8 cellular contexts compared by ENCODE assay signal in the genomic region with DNA sequence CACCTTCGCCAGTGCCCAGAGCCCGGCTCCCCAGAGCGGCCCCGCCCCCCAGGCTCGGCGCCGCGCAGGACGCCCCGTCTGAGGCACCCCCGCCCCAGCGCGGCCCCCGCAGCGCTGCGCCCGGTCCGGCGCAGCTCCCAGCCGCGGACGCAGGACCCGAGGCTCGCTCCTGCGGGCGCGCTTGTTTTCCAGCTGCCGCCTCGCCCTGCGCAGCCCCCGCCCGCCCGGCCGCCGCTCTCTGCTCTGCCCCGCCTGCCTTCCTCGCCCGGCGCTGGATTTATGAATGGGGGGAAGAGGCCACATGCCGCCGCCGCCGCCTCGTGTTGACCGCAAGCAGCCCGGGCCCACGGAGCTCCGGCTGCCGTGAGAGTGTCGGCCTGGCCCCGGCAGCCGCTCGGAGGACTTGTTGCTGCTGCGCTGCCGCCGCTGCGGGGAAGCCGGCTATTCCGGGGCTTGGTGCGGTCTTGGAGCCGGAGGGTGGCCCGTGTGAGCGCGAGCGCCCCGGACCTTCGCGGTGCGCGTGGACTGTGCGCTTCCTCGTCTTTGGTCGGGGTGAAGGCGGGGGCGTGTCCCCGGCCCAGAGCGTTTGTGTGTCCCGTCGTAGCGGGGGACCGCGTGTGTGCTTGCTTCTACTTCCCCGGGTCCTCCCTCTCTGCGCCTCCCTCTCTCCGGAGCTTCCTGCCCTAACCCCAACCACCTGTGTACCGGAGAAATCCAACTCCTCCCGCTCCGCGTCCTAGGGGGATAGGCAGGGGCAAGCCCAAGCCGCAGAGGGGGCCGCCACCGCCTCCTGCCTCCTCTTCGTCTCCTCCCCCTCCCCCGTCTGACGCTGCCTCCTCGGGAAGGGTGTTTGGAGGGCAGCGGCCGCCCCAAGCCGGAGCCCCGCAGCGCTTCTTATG. TPM values are rescaled to one million over a fixed set of nuclear protein-coding genes. Genes with fewer than 3 reads are reported as not detected.
DNase-seq lines count a peak whose midpoint lies in the region; ATAC-seq and TF ChIP-seq lines count a peak whose summit lies in the region.

No MANE protein-coding gene starts in this region.

- H3K9me3 Mint-ChIP-seq in nephron, result no peaks in the 10 kb centered on the region

- H3K36me3 ChIP-seq in NT2/D1 (ENCODE audit: insufficient read depth, insufficient read length, low read length) (no peaks in the 10 kb centered on the region), esophagus muscularis mucosa (peaks cover 0 to under 1% (median 0%) of the 10 kb centered on the region in 4 donors), tibial nerve (peaks cover 0 to under 1% (median 0%) of the 10 kb centered on the region in 3 donors)

- intact Hi-C loops in esophagus muscularis mucosa (cut with DNase I), result no loop called here

- H3K4me1 ChIP-seq in NT2/D1 (ENCODE audit: insufficient read depth, insufficient read length), result peaks cover 32% of the 10 kb centered on the region
- peaks cover 28 to 68% (median 62%) of the 10 kb centered on the region in 4 donors for H3K4me1 ChIP-seq in esophagus muscularis mucosa
- peaks cover 0 to 55% (median 7%) of the 10 kb centered on the region in 4 donors for H3K4me1 ChIP-seq in tibial nerve

- no peak for TF ChIP-seq CTCF in esophagus muscularis mucosa (IDR thresholded peaks at IDR 0.05)
- no peak for TF ChIP-seq CTCF in nephron (IDR thresholded peaks at IDR 0.05; ENCODE audit: unreplicated experiment in 3 of 3)
- no peak for TF ChIP-seq CTCF in tibial nerve (IDR thresholded peaks at IDR 0.05)

- peak overlapping the region; percentile 84 to 87 (median 85) for H3K4me3 Mint-ChIP-seq in nephron

- TF ChIP-seq EP300 in esophagus muscularis mucosa (IDR thresholded peaks at IDR 0.05) (no peak), tibial nerve (IDR thresholded peaks at IDR 0.05) (no peak)

- H3K4me3 ChIP-seq in NT2/D1 (ENCODE audit: insufficient read length, low read depth) (peak overlapping the region; percentile 64), esophagus muscularis mucosa (peak overlapping the region; percentile 65 to 93 (median 83)), tibial nerve (peak overlapping the region; percentile 64 to 92 (median 87))

- peak overlapping the region; percentile 83 to 90 (median 85) for H3K27ac ChIP-seq in esophagus muscularis mucosa (replicated peaks in 1 of 4)
- H3K27ac ChIP-seq in tibial nerve, result peak overlapping the region; percentile 70 to 95 (median 92)

- H3K27me3 Mint-ChIP-seq in nephron (ENCODE audit: low read depth), result peaks cover 81% of the 10 kb centered on the region

- WGBS in esophagus muscularis mucosa, result 0% methylated on average over 11 of the region's 101 CpGs
- WGBS in tibial nerve, 2 donors, result 1% methylated on average over 39 to 46 of the region's 101 CpGs

- H3K27me3 ChIP-seq in NT2/D1 (ENCODE audit: insufficient read depth, insufficient read length), result peaks cover 7% of the 10 kb centered on the region
- peaks cover 0 to 6% (median 2%) of the 10 kb centered on the region in 4 donors for H3K27me3 ChIP-seq in esophagus muscularis mucosa
- H3K27me3 ChIP-seq in tibial nerve, result no peaks in the 10 kb centered on the region

- peaks cover 25% of the 10 kb centered on the region for H3K4me1 Mint-ChIP-seq in nephron

- TF ChIP-seq POLR2A in esophagus muscularis mucosa (IDR thresholded peaks at IDR 0.05; ENCODE audit: low read depth) (no peak), tibial nerve (IDR thresholded peaks at IDR 0.05) (no peak)

- ATAC-seq in HG03064 (IDR thresholded peaks at IDR 0.05; ENCODE audit: low read depth, unreplicated experiment), result peak; percentile 23

- DNase-seq in NCI-H2107 treated with DMSO at 0.1 percent for 48 hours (lab: John Stamatoyannopoulos, UW; ENCODE audit: unreplicated experiment) (peak; percentile 9), NCI-H2107 (lab: John Stamatoyannopoulos, UW) (no peak), NT2/D1 (ENCODE audit: low read depth, low spot score) (no peak), activated T-cell treated with anti-CD3 and anti-CD28 coated beads for 48 hours (ENCODE audit: low read depth) (peak; percentile 48), esophagus muscularis mucosa (ENCODE audit: extremely low spot score) (no peak), tibial nerve (ENCODE audit: low spot score in 2 of 2) (peak in 1 of 2 donors; percentile 23)

- H3K9ac ChIP-seq in NT2/D1 (ENCODE audit: insufficient read length, low read depth), result peak overlapping the region; percentile 78

- H3K36me3 Mint-ChIP-seq in nephron (ENCODE audit: low read depth), result no peaks in the 10 kb centered on the region

- H3K27ac Mint-ChIP-seq in nephron, result no peak overlapping the region

- H3K9me3 ChIP-seq in NT2/D1 (ENCODE audit: insufficient read depth, low read length) (no peaks in the 10 kb centered on the region), esophagus muscularis mucosa (no peaks in the 10 kb centered on the region), tibial nerve (no peaks in the 10 kb centered on the region)

RNA-seq across cellular contexts. Expression of gene KCNC4, which starts 0.7 kb away (rescaled TPM):
- total RNA-seq in esophagus muscularis mucosa (10 to 100 TPM in 2 of 4 donors, 1 to 10 TPM in 2; 4.6 to 18.0 (median 9.7) TPM), tibial nerve (1 to 10 TPM; 2.9 to 9.0 (median 6.1) TPM)

Comparison
In these comparisons a context has a peak if more than half of its experiments do, and no peak if none do; other contexts are left out.
1. DNase-seq: peak in NCI-H2107 treated with DMSO at 0.1 percent for 48 hours (single experiment) and activated T-cell treated with anti-CD3 and anti-CD28 coated beads for 48 hours (single experiment); none in NCI-H2107 (single experiment), NT2/D1 (single experiment) and esophagus muscularis mucosa (single experiment).
2. Peak in every context shown above with its lines, with median percentiles within 50 percentile points of each other: H3K4me3 ChIP-seq.